ENCODE assay signal across 8 cellular contexts in the genomic region with DNA sequence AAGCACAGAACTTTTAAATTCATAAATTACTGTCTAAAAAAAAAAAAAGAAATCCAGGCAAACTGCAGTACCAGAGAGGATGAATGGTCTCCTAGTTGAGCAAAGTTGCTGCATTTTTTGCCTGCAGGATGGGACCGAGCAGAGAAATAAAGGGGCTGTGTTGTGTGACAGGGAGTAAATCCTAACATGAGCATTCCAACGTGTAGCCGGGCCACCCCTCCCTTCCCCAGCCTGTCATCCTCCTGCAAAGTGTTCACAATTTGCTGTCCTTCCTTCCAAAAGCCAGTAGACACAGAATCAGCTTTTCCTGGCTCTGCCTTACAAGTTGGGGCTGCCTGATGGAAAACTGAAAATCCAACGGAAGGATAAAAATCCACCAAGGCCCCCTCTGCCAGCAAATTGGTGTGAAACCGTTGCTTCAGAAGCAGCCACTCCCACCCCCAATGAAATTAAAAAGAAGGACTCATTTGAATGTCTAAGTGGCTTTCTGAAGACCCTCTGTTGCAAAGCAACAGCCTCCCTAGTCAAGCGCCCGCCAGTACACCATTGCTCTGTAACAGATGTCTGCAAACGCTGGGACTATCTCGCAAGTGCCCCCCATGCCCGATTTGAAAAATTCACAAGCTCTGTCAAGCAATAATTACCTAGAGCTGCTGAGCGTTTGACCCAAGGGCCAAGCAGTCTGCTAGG. TPM values are rescaled to one million over a fixed set of nuclear protein-coding genes. Genes with fewer than 3 reads are reported as not detected.
A peak's percentile ranks its signal among the peaks of the same experiment; 100 is the strongest.
DNase-seq lines count a peak whose midpoint lies in the region; ATAC-seq, FAIRE-seq and TF ChIP-seq lines count a peak whose summit lies in the region.

No MANE protein-coding gene starts in this region.

- H3K9me3 ChIP-seq in mononuclear cell (ENCODE audit: low read depth, low read length) = no peaks in the 10 kb centered on the region

- H3K9me3 Mint-ChIP-seq in activated naive CD4-positive, alpha-beta T cell treated with anti-CD3 and anti-CD28 coated beads for 36 hours = no peaks in the 10 kb centered on the region

- peaks cover 34% of the 10 kb centered on the region for H3K4me1 ChIP-seq in mononuclear cell (ENCODE audit: insufficient read depth, low read length)
- no peaks in the 10 kb centered on the region for H3K4me1 ChIP-seq in urinary bladder (ENCODE audit: insufficient read depth)

- H3K27ac ChIP-seq in coronary artery (peak overlapping the region; percentile 56 to 87), urinary bladder (ENCODE audit: low read depth) (no peak overlapping the region)

- ATAC-seq in GM21737 (IDR thresholded peaks at IDR 0.05; ENCODE audit: unreplicated experiment) = no peak

- no peak for DNase-seq in activated naive CD4-positive, alpha-beta T cell treated with anti-CD3 and anti-CD28 coated beads for 36 hours
- no peak for DNase-seq in activated naive CD4-positive, alpha-beta T cell (lab: John Stamatoyannopoulos, UW)
- no peak for DNase-seq in coronary artery (ENCODE audit: low spot score)
- no peak for DNase-seq in GM10266 (ENCODE audit: extremely low spot score)
- no peak for DNase-seq in GM12891 (ENCODE audit: insufficient read length, low spot score)

- H3K27ac Mint-ChIP-seq in activated naive CD4-positive, alpha-beta T cell treated with anti-CD3 and anti-CD28 coated beads for 36 hours = no peak overlapping the region

- H3K36me3 Mint-ChIP-seq in activated naive CD4-positive, alpha-beta T cell treated with anti-CD3 and anti-CD28 coated beads for 36 hours (ENCODE audit: low read depth) = no peaks in the 10 kb centered on the region

- H3K4me3 ChIP-seq in coronary artery = peak overlapping the region; percentile 76
- peak overlapping the region; percentile 26 for H3K4me3 ChIP-seq in mononuclear cell (ENCODE audit: low read length)
- H3K4me3 ChIP-seq in urinary bladder (ENCODE audit: low read depth, low read length) = peak overlapping the region; percentile 40

- TF ChIP-seq CTCF in coronary artery (IDR thresholded peaks at IDR 0.05) = no peak
- no peak for TF ChIP-seq CTCF in GM10266 (IDR thresholded peaks at IDR 0.05; ENCODE audit: control insufficient read depth, insufficient read depth, low read depth, missing control alignments)

- H3K4me1 Mint-ChIP-seq in activated naive CD4-positive, alpha-beta T cell treated with anti-CD3 and anti-CD28 coated beads for 36 hours (ENCODE audit: low read depth) = peaks cover 3% of the 10 kb centered on the region

- FAIRE-seq in GM12891 (lab: Jason Lieb, UNC) = no peak

- H3K36me3 ChIP-seq in urinary bladder (ENCODE audit: insufficient read depth) = no peaks in the 10 kb centered on the region

- no peak for TF ChIP-seq POLR2A in GM12891 (IDR thresholded peaks at IDR 0.05; ENCODE audit: low read depth, low read length)

- peaks cover 12% of the 10 kb centered on the region for H3K27me3 ChIP-seq in mononuclear cell (ENCODE audit: insufficient read depth, low read length)

- CTCF ChIA-PET in activated naive CD4-positive, alpha-beta T cell treated with anti-CD3 and anti-CD28 coated beads for 36 hours (lab: Charles Lee) = interaction anchor here (2.1 to 4.0 kb wide), 2 partner anchors 25 to 59 kb away, joined by 6 to 14 read pairs; no protein-coding TSS in a partner anchor

- WGBS in urinary bladder = 29% methylated on average over 11 of the region's 11 CpGs

- peak overlapping the region; percentile 61 for H3K4me3 Mint-ChIP-seq in activated naive CD4-positive, alpha-beta T cell treated with anti-CD3 and anti-CD28 coated beads for 36 hours

- intact Hi-C loops in activated naive CD4-positive, alpha-beta T cell treated with anti-CD3 and anti-CD28 coated beads for 36 hours (cut with micrococcal nuclease) = no loop called here

- H3K27me3 Mint-ChIP-seq in activated naive CD4-positive, alpha-beta T cell treated with anti-CD3 and anti-CD28 coated beads for 36 hours (ENCODE audit: low read depth) = peaks cover 55% of the 10 kb centered on the region

TF ChIP-seq in GM12891, 5 proteins besides CTCF, POLR2A, EP300 and RAD21:
- TF ChIP-seq SPI1 (IDR thresholded peaks at IDR 0.05; ENCODE audit: low read depth, low read length) (no peak), PAX5 (IDR thresholded peaks at IDR 0.05; ENCODE audit: insufficient read depth, low read length, severe bottlenecking) (no peak)
TF ChIP-seq in GM12891: peak in this region for 0.

RNA-seq across cellular contexts. Expression of a gene that starts 0.7 kb away (rescaled TPM):
- total RNA-seq in activated naive CD4-positive, alpha-beta T cell treated with anti-CD3 and anti-CD28 coated beads for 36 hours = 10 to 100 TPM; 11.9 to 12.1 TPM
- total RNA-seq in mononuclear cell = 26.3 TPM
- 39.1 TPM for total RNA-seq in urinary bladder
- 5.9 TPM for polyA plus RNA-seq in urinary bladder
- 4.6 TPM for polyA plus RNA-seq in GM12891 (2012; ENCODE audit: low read depth, missing spikeins)

Comparison
In these comparisons a context has a peak if more than half of its experiments do, and no peak if none do; other contexts are left out.
1. H3K4me3 ChIP-seq: peak in every context shown above with its lines; median percentile 76 in coronary artery; 40 in urinary bladder; 26 in mononuclear cell.